ENCODE assay signal across 11 cellular contexts in genomic region chr12:6763380-6763779, GRCh38. TPM values are rescaled to one million over a fixed set of nuclear protein-coding genes. Genes with fewer than 3 reads are reported as not detected.
DNase-seq lines count a peak whose midpoint lies in the region; ATAC-seq and TF ChIP-seq lines count a peak whose summit lies in the region.
"Had no signal": no experiment of that assay in that cellular context is flagged by ENCODE, and none has a peak within 500 bp of the region (broad histone marks: within the 10 kb centered on the region; RNA-seq: fewer than 3 reads in every experiment).

No MANE protein-coding gene starts in this region.

- no CpG with 5 or more reads among the region's 4 CpGs for whole genome bisulfite sequencing in trophoblast cell (ENCODE audit: extremely low coverage, insufficient coverage, insufficient read length)

- peak overlapping the region; percentile 94 for H3K27ac ChIP-seq in AG04450 (ENCODE audit: low read depth, low read length)
- H3K27ac ChIP-seq in Peyer's patch = peak overlapping the region; percentile 57 to 94 (median 64)
- H3K27ac ChIP-seq in trophoblast cell (ENCODE audit: low read depth, low read length) = peak overlapping the region; percentile 63

- H3K79me2 ChIP-seq in trophoblast cell (ENCODE audit: control insufficient read depth, insufficient read depth, low read length, poor library complexity) = peaks cover 18% of the 10 kb centered on the region

- H3K9me3 ChIP-seq in AG04450 (ENCODE audit: control insufficient read depth, insufficient read depth, low read length) (no peaks in the 10 kb centered on the region; the same call in 1 of the 2 replicates), Peyer's patch (no peaks in the 10 kb centered on the region), trophoblast cell (ENCODE audit: insufficient read depth, low read depth, low read length) (no peaks in the 10 kb centered on the region)

- CTCF ChIA-PET in AG04450 (lab: Charles Lee) = interaction anchor here (0.9 to 3.5 kb wide), 2 partner anchors 10 to 61 kb away, joined by 3 to 50 read pairs; partner anchors contain the start of gene MLF2

- H2BK12ac ChIP-seq in trophoblast cell (ENCODE audit: low read length) = peak overlapping the region; percentile 78

- POLR2A ChIA-PET in AG04450 (lab: Yijun Ruan, JAX) = interaction anchor here (0.6 to 1.3 kb wide), 5 partner anchors 10 to 90 kb away, joined by 3 to 8 read pairs (median 5); partner anchors contain the start of genes MLF2 and ZNF384

- no peak overlapping the region for H3K23ac ChIP-seq in trophoblast cell (ENCODE audit: low read length)

- no peaks in the 10 kb centered on the region for H3K27me3 ChIP-seq in AG04450 (ENCODE audit: control insufficient read depth, insufficient read depth, low read length)
- H3K27me3 ChIP-seq in Peyer's patch = no peaks in the 10 kb centered on the region
- H3K27me3 ChIP-seq in trophoblast cell (ENCODE audit: insufficient read depth, low read length) = no peaks in the 10 kb centered on the region

- peak overlapping the region; percentile 53 for H3K18ac ChIP-seq in trophoblast cell (ENCODE audit: low read length)

- peak overlapping the region; percentile 22 for H2BK120ac ChIP-seq in trophoblast cell (ENCODE audit: insufficient read depth, low read length, poor library complexity)

- H4K91ac ChIP-seq in trophoblast cell (ENCODE audit: low read depth, low read length) = peak overlapping the region; percentile 91

- H3K36me3 ChIP-seq in Peyer's patch (no peaks in the 10 kb centered on the region), trophoblast cell (ENCODE audit: control insufficient read depth in 1 of 2, insufficient read depth in 2 of 2, low read length in 2 of 2) (no peaks in the 10 kb centered on the region)

- no peak overlapping the region for H3K9ac ChIP-seq in trophoblast cell (ENCODE audit: low read length)

- no peak for ATAC-seq in HG02852 (IDR thresholded peaks at IDR 0.05; ENCODE audit: unreplicated experiment)

- peak overlapping the region; percentile 24 for H2BK5ac ChIP-seq in trophoblast cell (ENCODE audit: low read depth, low read length, poor library complexity)

- DNase-seq in AG04450 (ENCODE audit: low read depth, low spot score) = no peak
- no peak for DNase-seq in Peyer's patch
- no peak for DNase-seq in fibroblast of pulmonary artery (ENCODE audit: low read depth)
- DNase-seq in trophoblast cell = no peak
- no peak for DNase-seq in activated T-cell treated with anti-CD3 and anti-CD28 coated beads, Interleukin-2, amount 50 U/mL, for 48 hours
- DNase-seq in iPS-NIHi7 (ENCODE audit: extremely low spot score) = no peak
- DNase-seq in NCI-H2196 treated with DMSO at 0.1 percent for 48 hours (lab: John Stamatoyannopoulos, UW; ENCODE audit: unreplicated experiment) = no peak
- DNase-seq: activated CD8-positive, alpha-beta T cell treated with anti-CD3 and anti-CD28 coated beads, Interleukin-2, amount 10 ng/mL, durations not matched to agents 7 days and 5 days; cortex of kidney; Karpas-422 had no signal

- H3K4me3 ChIP-seq in AG04450 (ENCODE audit: low read depth, low read length) (peak overlapping the region; percentile 49), Peyer's patch (no peak overlapping the region), fibroblast of pulmonary artery (replicated peaks; ENCODE audit: low read depth, low read length) (peak overlapping the region; percentile 23), trophoblast cell (ENCODE audit: low read depth, low read length) (no peak overlapping the region)

- peak overlapping the region; percentile 59 for H4K8ac ChIP-seq in trophoblast cell (ENCODE audit: low read depth, low read length)

- H3K4ac ChIP-seq in trophoblast cell (ENCODE audit: low read depth, low read length) = peak overlapping the region; percentile 5

- H4K12ac ChIP-seq in trophoblast cell (ENCODE audit: low read depth, low read length) = peak overlapping the region; percentile 22

- H3K79me1 ChIP-seq in trophoblast cell (ENCODE audit: low read length) = peaks cover 30% of the 10 kb centered on the region

- peak overlapping the region; percentile 38 for H2AK5ac ChIP-seq in trophoblast cell (ENCODE audit: low read length)

- no peak overlapping the region for H2AFZ ChIP-seq in trophoblast cell (ENCODE audit: insufficient read depth, low read length, poor library complexity)

- H3K14ac ChIP-seq in trophoblast cell (ENCODE audit: low read length) = peak overlapping the region; percentile 78

- peak overlapping the region; percentile 17 for H3K4me2 ChIP-seq in trophoblast cell (ENCODE audit: low read length)

- H3K4me1 ChIP-seq in Peyer's patch (peaks cover 0 to 33% (median 13%) of the 10 kb centered on the region in 4 donors), trophoblast cell (ENCODE audit: control insufficient read depth in 1 of 2, insufficient read depth in 2 of 2, low read length in 2 of 2) (peaks cover 18 to 27% of the 10 kb centered on the region in 2 experiments)

- TF ChIP-seq CTCF in AG04450 (IDR thresholded peaks at IDR 0.05; ENCODE audit: low read depth, low read length) (no peak), Peyer's patch (IDR thresholded peaks at IDR 0.05) (no peak), fibroblast of pulmonary artery (IDR thresholded peaks at IDR 0.05; ENCODE audit: low read length, missing control alignments) (no peak)

- TF ChIP-seq POLR2A in Peyer's patch (IDR thresholded peaks at IDR 0.05) = no peak

RNA-seq across cellular contexts. Expression of gene PTMS, which starts 2.8 kb away (rescaled TPM):
- polyA plus RNA-seq in AG04450 (2011; rRNA removed) = 155 and 170 TPM in 2 replicates
- 73.0 and 109 TPM in 2 replicates for polyA minus RNA-seq in AG04450 (2011; rRNA and poly(A)+ RNA removed)
- total RNA-seq in Peyer's patch = 10 to 100 TPM; 44.2 to 87.5 (median 53.0) TPM
- polyA plus RNA-seq in trophoblast cell (2013) = 441 and 482 TPM in 2 replicates

RNA-seq across cellular contexts. Expression of gene LAG3, which starts 8.9 kb away (rescaled TPM):
- 0.11 and 0.33 TPM in 2 replicates for polyA plus RNA-seq in AG04450 (2011; rRNA removed)
- polyA minus RNA-seq in AG04450 (2011; rRNA and poly(A)+ RNA removed) = 0.09 and 0.22 TPM in 2 replicates
- 1 to 10 TPM in 3 of 4 donors, not detected in 1; 1.3 to 3.0 (median 1.6) TPM for total RNA-seq in Peyer's patch
- 0.29 and 0.37 TPM in 2 replicates for polyA plus RNA-seq in trophoblast cell (2013)

RNA-seq across cellular contexts. Expression of gene MLF2, which starts 10.4 kb away (rescaled TPM):
- polyA plus RNA-seq in AG04450 (2011; rRNA removed) = 241 and 263 TPM in 2 replicates
- polyA minus RNA-seq in AG04450 (2011; rRNA and poly(A)+ RNA removed) = 148 and 185 TPM in 2 replicates
- 100 to 1,000 TPM in 3 of 4 donors, 10 to 100 TPM in 1; 94.9 to 212 (median 182) TPM for total RNA-seq in Peyer's patch
- polyA plus RNA-seq in trophoblast cell (2013) = 219 and 234 TPM in 2 replicates

RNA-seq across cellular contexts. Expression of gene CD4, which starts 25.9 kb away (rescaled TPM):
- polyA plus RNA-seq in AG04450 (2011; rRNA removed) = 24.8 and 24.9 TPM in 2 replicates
- polyA minus RNA-seq in AG04450 (2011; rRNA and poly(A)+ RNA removed) = 17.8 and 18.5 TPM in 2 replicates
- 1 to 10 TPM; 2.1 to 9.1 (median 4.0) TPM for total RNA-seq in Peyer's patch
- 0.04 TPM in 2 replicates for polyA plus RNA-seq in trophoblast cell (2013)

RNA-seq across cellular contexts. Expression of gene COPS7A, which starts 39.5 kb away (rescaled TPM):
- 93.2 and 104 TPM in 2 replicates for polyA plus RNA-seq in AG04450 (2011; rRNA removed)
- polyA minus RNA-seq in AG04450 (2011; rRNA and poly(A)+ RNA removed) = 36.2 and 42.9 TPM in 2 replicates
- 10 to 100 TPM; 38.4 to 72.6 (median 51.8) TPM for total RNA-seq in Peyer's patch
- polyA plus RNA-seq in trophoblast cell (2013) = 30.5 and 31.7 TPM in 2 replicates

Comparison
In these comparisons a context has a peak if more than half of its experiments do, and no peak if none do; other contexts are left out.
1. H3K4me3 ChIP-seq: peak in AG04450 (single experiment) and fibroblast of pulmonary artery (single experiment); none in Peyer's patch (0 of 4) and trophoblast cell (single experiment).
2. Peak in every context shown above with its lines, with median percentiles within 50 percentile points of each other: H3K27ac ChIP-seq.